In the genomic region with DNA sequence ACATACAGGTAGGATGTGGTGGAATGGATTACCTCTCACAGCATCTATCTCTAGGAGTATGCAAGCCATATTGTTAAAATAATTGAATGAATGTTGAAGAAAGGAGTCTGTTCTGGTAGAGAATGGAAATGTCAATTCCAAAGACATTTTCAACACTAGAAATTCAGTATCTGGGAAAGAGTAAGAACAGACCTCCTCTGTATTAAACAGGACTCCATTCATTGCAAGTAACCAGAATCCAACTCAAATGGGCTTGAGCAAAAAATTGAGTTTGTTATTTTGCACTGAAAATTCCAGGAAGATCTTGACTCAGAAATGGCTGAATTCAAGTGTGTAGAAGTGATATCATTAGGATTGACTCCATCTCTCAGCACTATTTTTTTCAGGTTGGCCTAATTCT, we compare ENCODE assay signal across 36 cellular contexts.
"Had no signal": no experiment of that assay in that cellular context is flagged by ENCODE, and none has a peak within 500 bp of the region (broad histone marks: within the 10 kb centered on the region; RNA-seq: fewer than 3 reads in every experiment).

No MANE protein-coding gene starts in this region.

- H3K27me3 Mint-ChIP-seq: activated naive CD4-positive, alpha-beta T cell treated with anti-CD3 and anti-CD28 coated beads, Interleukin-2, amount 10 ng/mL, durations not matched to agents 7 days and 5 days; activated naive CD8-positive, alpha-beta T cell; activated naive CD8-positive, alpha-beta T cell treated with anti-CD3 and anti-CD28 coated beads for 36 hours; activated naive CD8-positive, alpha-beta T cell treated with anti-CD3 and anti-CD28 coated beads, Interleukin-2, amount 10 ng/mL, durations not matched to agents 7 days and 5 days; activated naive CD8-positive, alpha-beta T cell treated with anti-CD3 and anti-CD28 coated beads, Interleukin-2, amount 50 U/mL, for 24 hours; activated T-cell treated with anti-CD3 and anti-CD28 coated beads, Interleukin-2, amount 50 U/mL, for 24 hours; activated T-helper 17 cell treated with anti-CD3 and anti-CD28 coated beads, Interleukin-2, amount 50 U/mL, for 72 hours; central memory CD8-positive, alpha-beta T cell had no signal

- H3K36me3 Mint-ChIP-seq: activated naive CD4-positive, alpha-beta T cell treated with anti-CD3 and anti-CD28 coated beads, Interleukin-2, amount 10 ng/mL, durations not matched to agents 7 days and 5 days; activated naive CD4-positive, alpha-beta T cell treated with anti-CD3 and anti-CD28 coated beads, Interleukin-2, amount 50 U/mL, for 72 hours; activated naive CD8-positive, alpha-beta T cell treated with anti-CD3 and anti-CD28 coated beads for 36 hours; activated naive CD8-positive, alpha-beta T cell treated with anti-CD3 and anti-CD28 coated beads, Interleukin-2, amount 10 ng/mL, durations not matched to agents 7 days and 5 days; brain had no signal

- H3K4me3 Mint-ChIP-seq: activated naive CD4-positive, alpha-beta T cell treated with anti-CD3 and anti-CD28 coated beads for 36 hours; activated naive CD4-positive, alpha-beta T cell treated with anti-CD3 and anti-CD28 coated beads, Interleukin-2, amount 10 ng/mL, durations not matched to agents 7 days and 5 days; activated naive CD8-positive, alpha-beta T cell; activated naive CD8-positive, alpha-beta T cell treated with anti-CD3 and anti-CD28 coated beads for 36 hours; activated naive CD8-positive, alpha-beta T cell treated with anti-CD3 and anti-CD28 coated beads, Interleukin-2, amount 10 ng/mL, durations not matched to agents 7 days and 5 days; activated naive CD8-positive, alpha-beta T cell treated with anti-CD3 and anti-CD28 coated beads, Interleukin-2, amount 50 U/mL, for 24 hours; activated T-cell treated with anti-CD3 and anti-CD28 coated beads, Interleukin-2, amount 50 U/mL, for 24 hours; activated T-cell treated with anti-CD3 and anti-CD28 coated beads, Interleukin-2, amount 50 U/mL, for 4 hours; activated T-cell treated with anti-CD3 and anti-CD28 coated beads, Interleukin-2, amount 50 U/mL, for 72 hours; activated T-helper 1 cell treated with anti-CD3 and anti-CD28 coated beads, Interleukin-12 subunit alpha, Interleukin-12 subunit beta, Interleukin-2, Interleukin-4 antibody, amounts not matched to agents 30 ng/mL and 10 ng/mL and 1 ng/mL, durations not matched to agents 14 hours and 24 hours and 36 hours; activated T-helper 17 cell treated with anti-CD3 and anti-CD28 coated beads, Interleukin-2, amount 50 U/mL, for 72 hours; brain; central memory CD8-positive, alpha-beta T cell had no signal

- H3K4me3 ChIP-seq: adrenal gland, ascending aorta, body of pancreas, cardiac muscle cell had no signal

- DNase-seq: activated effector memory CD4-positive, alpha-beta T cell treated with anti-CD3 and anti-CD28 coated beads, Interleukin-2, amount 50 U/mL, for 16 hours; activated effector memory CD4-positive, alpha-beta T cell treated with Interleukin-2 at 50 U/mL for 16 hours; activated gamma-delta T cell; activated gamma-delta T cell treated with Interleukin-2 at 50 U/mL for 16 hours; activated naive CD4-positive, alpha-beta T cell treated with anti-CD3 and anti-CD28 coated beads for 36 hours; activated naive CD4-positive, alpha-beta T cell treated with anti-CD3 and anti-CD28 coated beads, Interleukin-2, amount 10 ng/mL, durations not matched to agents 7 days and 5 days; activated naive CD4-positive, alpha-beta T cell treated with anti-CD3 and anti-CD28 coated beads, Interleukin-2, amount 50 U/mL, for 16 hours; activated naive CD4-positive, alpha-beta T cell treated with Interleukin-2 at 50 U/mL for 16 hours; activated naive CD8-positive, alpha-beta T cell treated with anti-CD3 and anti-CD28 coated beads for 36 hours; activated naive CD8-positive, alpha-beta T cell treated with anti-CD3 and anti-CD28 coated beads, Interleukin-2, amount 10 ng/mL, durations not matched to agents 7 days and 5 days; activated naive CD8-positive, alpha-beta T cell treated with anti-CD3 and anti-CD28 coated beads, Interleukin-2, amount 50 U/mL, for 24 hours; activated T-cell treated with anti-CD3 and anti-CD28 coated beads for 4 hours; activated T-cell treated with anti-CD3 and anti-CD28 coated beads, Interleukin-2, amount 50 U/mL, for 1 hour; activated T-cell treated with anti-CD3 and anti-CD28 coated beads, Interleukin-2, amount 50 U/mL, for 24 hours; activated T-cell treated with anti-CD3 and anti-CD28 coated beads, Interleukin-2, amount 50 U/mL, for 4 hours; activated T-cell treated with anti-CD3 and anti-CD28 coated beads, Interleukin-2, amount 50 U/mL, for 48 hours; activated T-cell treated with anti-CD3 and anti-CD28 coated beads, Interleukin-2, amount 50 U/mL, for 72 hours; adrenal gland; amniotic stem cell; amygdala; anterior cingulate cortex; aorta; body of pancreas; brain microvascular endothelial cell; caudate nucleus; central memory CD4-positive, alpha-beta T cell; cerebellar nuclear complex had no signal

- H3K9me3 Mint-ChIP-seq: activated naive CD4-positive, alpha-beta T cell treated with anti-CD3 and anti-CD28 coated beads for 36 hours; activated naive CD4-positive, alpha-beta T cell treated with anti-CD3 and anti-CD28 coated beads, Interleukin-2, amount 10 ng/mL, durations not matched to agents 7 days and 5 days; activated naive CD4-positive, alpha-beta T cell treated with anti-CD3 and anti-CD28 coated beads, Interleukin-2, amount 50 U/mL, for 72 hours; activated naive CD8-positive, alpha-beta T cell treated with anti-CD3 and anti-CD28 coated beads for 36 hours; activated naive CD8-positive, alpha-beta T cell treated with anti-CD3 and anti-CD28 coated beads, Interleukin-2, amount 10 ng/mL, durations not matched to agents 7 days and 5 days; activated naive CD8-positive, alpha-beta T cell treated with anti-CD3 and anti-CD28 coated beads, Interleukin-2, amount 50 U/mL, for 24 hours; activated T-cell treated with anti-CD3 and anti-CD28 coated beads, Interleukin-2, amount 50 U/mL, for 24 hours; activated T-cell treated with anti-CD3 and anti-CD28 coated beads, Interleukin-2, amount 50 U/mL, for 4 hours; activated T-helper 1 cell treated with anti-CD3 and anti-CD28 coated beads, Interleukin-12 subunit alpha, Interleukin-12 subunit beta, Interleukin-2, Interleukin-4 antibody, amounts not matched to agents 30 ng/mL and 10 ng/mL and 1 ng/mL, durations not matched to agents 14 hours and 24 hours and 36 hours; activated T-helper 2 cell treated with anti-CD3 and anti-CD28 coated beads, Interferon-gamma antibody, Interleukin-2, Interleukin-4, amounts not matched to agents 10 μg/mL and 5 μg/mL and 100 μg/mL, durations not matched to agents 14 hours and 24 hours and 36 hours; brain; central memory CD8-positive, alpha-beta T cell had no signal

- H3K27me3 ChIP-seq: adrenal gland, ascending aorta, body of pancreas, brain microvascular endothelial cell, cardiac muscle cell had no signal

- H3K4me1 ChIP-seq: adrenal gland, ascending aorta had no signal

- H3K4me1 Mint-ChIP-seq: activated naive CD4-positive, alpha-beta T cell treated with anti-CD3 and anti-CD28 coated beads, Interleukin-2, amount 10 ng/mL, durations not matched to agents 7 days and 5 days; activated naive CD8-positive, alpha-beta T cell treated with anti-CD3 and anti-CD28 coated beads for 36 hours; activated naive CD8-positive, alpha-beta T cell treated with anti-CD3 and anti-CD28 coated beads, Interleukin-2, amount 10 ng/mL, durations not matched to agents 7 days and 5 days; activated naive CD8-positive, alpha-beta T cell treated with anti-CD3 and anti-CD28 coated beads, Interleukin-2, amount 50 U/mL, for 24 hours; activated T-helper 17 cell treated with anti-CD3 and anti-CD28 coated beads, Interleukin-2, amount 50 U/mL, for 72 hours; brain had no signal

- H3K9me3 ChIP-seq: adrenal gland, ascending aorta, body of pancreas had no signal

- H3K27ac ChIP-seq: adrenal gland, ascending aorta, body of pancreas, brain microvascular endothelial cell, cardiac muscle cell had no signal

- H3K36me3 ChIP-seq: adrenal gland, ascending aorta, brain microvascular endothelial cell, cardiac muscle cell had no signal

- H3K27ac Mint-ChIP-seq: activated naive CD4-positive, alpha-beta T cell treated with anti-CD3 and anti-CD28 coated beads for 36 hours; activated naive CD4-positive, alpha-beta T cell treated with anti-CD3 and anti-CD28 coated beads, Interleukin-2, amount 10 ng/mL, durations not matched to agents 7 days and 5 days; activated naive CD4-positive, alpha-beta T cell treated with anti-CD3 and anti-CD28 coated beads, Interleukin-2, amount 50 U/mL, for 72 hours; activated naive CD8-positive, alpha-beta T cell; activated naive CD8-positive, alpha-beta T cell treated with anti-CD3 and anti-CD28 coated beads for 36 hours; activated naive CD8-positive, alpha-beta T cell treated with anti-CD3 and anti-CD28 coated beads, Interleukin-2, amount 10 ng/mL, durations not matched to agents 7 days and 5 days; activated naive CD8-positive, alpha-beta T cell treated with anti-CD3 and anti-CD28 coated beads, Interleukin-2, amount 50 U/mL, for 24 hours; activated T-cell treated with anti-CD3 and anti-CD28 coated beads, Interleukin-2, amount 50 U/mL, for 24 hours; activated T-cell treated with anti-CD3 and anti-CD28 coated beads, Interleukin-2, amount 50 U/mL, for 72 hours; activated T-helper 1 cell treated with anti-CD3 and anti-CD28 coated beads, Interleukin-12 subunit alpha, Interleukin-12 subunit beta, Interleukin-2, Interleukin-4 antibody, amounts not matched to agents 30 ng/mL and 10 ng/mL and 1 ng/mL, durations not matched to agents 14 hours and 24 hours and 36 hours; activated T-helper 17 cell treated with anti-CD3 and anti-CD28 coated beads, Interleukin-2, amount 50 U/mL, for 72 hours; activated T-helper 2 cell treated with anti-CD3 and anti-CD28 coated beads, Interferon-gamma antibody, Interleukin-2, Interleukin-4, amounts not matched to agents 10 μg/mL and 5 μg/mL and 100 μg/mL, durations not matched to agents 14 hours and 24 hours and 36 hours; brain had no signal
